Comparison of ENCODE assay signal across 1 cellular context in the genomic region with DNA sequence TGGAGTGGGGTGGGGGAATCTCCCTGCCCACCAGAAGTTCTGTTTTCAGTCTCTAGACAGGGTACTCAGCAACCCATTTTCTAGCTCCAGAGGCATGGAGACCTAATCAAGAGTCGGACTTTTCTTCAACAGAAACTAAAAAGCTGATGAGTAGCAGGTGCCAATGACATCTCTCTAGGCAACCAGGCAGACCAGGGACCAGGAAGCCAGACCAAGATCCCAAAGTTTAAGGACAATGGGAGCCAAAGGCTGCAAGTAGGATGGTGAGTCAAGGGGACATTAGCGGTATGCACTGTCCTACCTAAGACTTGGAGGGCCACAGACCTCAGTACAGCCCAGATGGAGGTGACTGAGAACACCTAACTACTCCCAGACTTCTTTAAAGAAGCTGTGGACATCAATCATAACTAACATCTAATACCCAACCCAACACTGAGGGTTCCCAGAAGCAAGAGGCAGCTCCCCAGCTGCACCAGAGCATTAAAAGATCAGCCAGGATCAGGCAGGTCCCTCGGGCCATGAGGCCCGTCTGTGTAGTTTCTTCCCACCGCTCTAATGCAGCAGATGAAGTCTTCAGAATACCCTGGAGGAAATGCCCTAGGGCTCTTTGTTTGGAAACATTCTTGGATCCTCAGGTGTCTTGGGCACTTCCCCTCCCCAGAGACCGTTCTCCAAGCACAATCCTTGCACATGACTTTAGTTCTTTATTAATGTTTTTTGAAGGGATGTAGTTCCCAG.
TF ChIP-seq lines count a peak whose summit lies in the region.

No MANE protein-coding gene starts in this region.

TF ChIP-seq in GM12878, 131 proteins besides CTCF, POLR2A, EP300 and RAD21:
- TF ChIP-seq BRCA1 (IDR thresholded peaks at IDR 0.05; ENCODE audit: low read depth, low read length), result no peak
- TF ChIP-seq POLR2AphosphoS5 (IDR thresholded peaks at IDR 0.05; ENCODE audit: low read length), result peak; percentile 51; the same call in 1 of the 2 replicates
- TF ChIP-seq, protein P1, sequence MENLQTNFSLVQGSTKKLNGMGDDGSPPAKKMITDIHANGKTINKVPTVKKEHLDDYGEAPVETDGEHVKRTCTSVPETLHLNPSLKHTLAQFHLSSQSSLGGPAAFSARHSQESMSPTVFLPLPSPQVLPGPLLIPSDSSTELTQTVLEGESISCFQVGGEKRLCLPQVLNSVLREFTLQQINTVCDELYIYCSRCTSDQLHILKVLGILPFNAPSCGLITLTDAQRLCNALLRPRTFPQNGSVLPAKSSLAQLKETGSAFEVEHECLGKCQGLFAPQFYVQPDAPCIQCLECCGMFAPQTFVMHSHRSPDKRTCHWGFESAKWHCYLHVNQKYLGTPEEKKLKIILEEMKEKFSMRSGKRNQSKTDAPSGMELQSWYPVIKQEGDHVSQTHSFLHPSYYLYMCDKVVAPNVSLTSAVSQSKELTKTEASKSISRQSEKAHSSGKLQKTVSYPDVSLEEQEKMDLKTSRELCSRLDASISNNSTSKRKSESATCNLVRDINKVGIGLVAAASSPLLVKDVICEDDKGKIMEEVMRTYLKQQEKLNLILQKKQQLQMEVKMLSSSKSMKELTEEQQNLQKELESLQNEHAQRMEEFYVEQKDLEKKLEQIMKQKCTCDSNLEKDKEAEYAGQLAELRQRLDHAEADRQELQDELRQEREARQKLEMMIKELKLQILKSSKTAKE (IDR thresholded peaks at IDR 0.05; ENCODE audit: low read depth, poor library complexity, severe bottlenecking), result no peak
- TF ChIP-seq NR2C1 (IDR thresholded peaks at IDR 0.05), result no peak
- TF ChIP-seq, protein P2, sequence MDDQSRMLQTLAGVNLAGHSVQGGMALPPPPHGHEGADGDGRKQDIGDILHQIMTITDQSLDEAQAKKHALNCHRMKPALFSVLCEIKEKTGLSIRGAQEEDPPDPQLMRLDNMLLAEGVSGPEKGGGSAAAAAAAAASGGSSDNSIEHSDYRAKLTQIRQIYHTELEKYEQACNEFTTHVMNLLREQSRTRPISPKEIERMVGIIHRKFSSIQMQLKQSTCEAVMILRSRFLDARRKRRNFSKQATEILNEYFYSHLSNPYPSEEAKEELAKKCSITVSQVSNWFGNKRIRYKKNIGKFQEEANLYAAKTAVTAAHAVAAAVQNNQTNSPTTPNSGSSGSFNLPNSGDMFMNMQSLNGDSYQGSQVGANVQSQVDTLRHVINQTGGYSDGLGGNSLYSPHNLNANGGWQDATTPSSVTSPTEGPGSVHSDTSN (IDR thresholded peaks at IDR 0.05; ENCODE audit: insufficient replicate concordance, low read depth, low read length), result no peak
